ENCODE assay signal across 1 cellular context in genomic region chr13:95100525-95101121, GRCh38.
TF ChIP-seq lines count a peak whose summit lies in the region.

No MANE protein-coding gene starts in this region.

TF ChIP-seq in HepG2, 621 proteins besides CTCF, POLR2A, EP300 and RAD21 (continued from another document):
- no peak for TF ChIP-seq KIAA2018 (CRISPR knock-in tag; IDR thresholded peaks at IDR 0.05; ENCODE audit: borderline replicate concordance)
- TF ChIP-seq AFF4 (CRISPR knock-in tag; IDR thresholded peaks at IDR 0.05) = no peak
- no peak for TF ChIP-seq NFKBIZ (CRISPR knock-in tag; IDR thresholded peaks at IDR 0.05)
- no peak for TF ChIP-seq ZNF3 (CRISPR knock-in tag; IDR thresholded peaks at IDR 0.05)
- TF ChIP-seq NR2F1 (CRISPR knock-in tag; IDR thresholded peaks at IDR 0.05) = no peak
- TF ChIP-seq ZNF703 (CRISPR knock-in tag; IDR thresholded peaks at IDR 0.05; ENCODE audit: borderline replicate concordance) = no peak
- no peak for TF ChIP-seq HNF1A (IDR thresholded peaks at IDR 0.05; ENCODE audit: low read depth)
- TF ChIP-seq HNF1A (CRISPR knock-in tag; IDR thresholded peaks at IDR 0.05; ENCODE audit: borderline replicate concordance) = no peak
- no peak for TF ChIP-seq ZNF501 (CRISPR knock-in tag; IDR thresholded peaks at IDR 0.05)
- TF ChIP-seq ZC3H13 (CRISPR knock-in tag; IDR thresholded peaks at IDR 0.05) = no peak
- no peak for TF ChIP-seq PCBP2 (optimal IDR thresholded peaks at IDR 0.05; ENCODE audit: low read depth, low read length, poor library complexity, severe bottlenecking)
- no peak for TF ChIP-seq ZNF256 (CRISPR knock-in tag; conservative IDR thresholded peaks at IDR 0.05)
- TF ChIP-seq JUN (CRISPR knock-in tag; IDR thresholded peaks at IDR 0.05) = no peak
- no peak for TF ChIP-seq RAD51 (IDR thresholded peaks at IDR 0.05; ENCODE audit: borderline replicate concordance)
- no peak for TF ChIP-seq IKZF1 (IDR thresholded peaks at IDR 0.05)
- TF ChIP-seq ZNF557 (CRISPR knock-in tag; IDR thresholded peaks at IDR 0.05) = no peak
- no peak for TF ChIP-seq ZNF672 (CRISPR knock-in tag; IDR thresholded peaks at IDR 0.05)
- TF ChIP-seq RARG (CRISPR knock-in tag; IDR thresholded peaks at IDR 0.05; ENCODE audit: low read depth) = no peak
- TF ChIP-seq THRA (CRISPR knock-in tag; IDR thresholded peaks at IDR 0.05; ENCODE audit: borderline replicate concordance) = no peak
